Comparison of ENCODE assay signal across 15 cellular contexts in genomic region chr14:22390195-22390594, GRCh38.
"Had no signal": no experiment of that assay in that cellular context is flagged by ENCODE, and none has a peak within 500 bp of the region (broad histone marks: within the 10 kb centered on the region; RNA-seq: fewer than 3 reads in every experiment).

No MANE protein-coding gene starts in this region.

- H3K27me3 Mint-ChIP-seq: activated CD4-positive, alpha-beta T cell treated with anti-CD3 and anti-CD28 coated beads for 36 hours; naive thymus-derived CD4-positive, alpha-beta T cell; T-cell had no signal

- H3K4me3 ChIP-seq: adrenal gland, lung, right atrium auricular region had no signal

- ATAC-seq: activated CD4-positive, alpha-beta T cell treated with anti-CD3 and anti-CD28 coated beads for 36 hours; naive thymus-derived CD4-positive, alpha-beta T cell; T-cell had no signal

- H3K36me3 Mint-ChIP-seq: naive thymus-derived CD4-positive, alpha-beta T cell; T-cell had no signal

- DNase-seq: activated CD4-positive, alpha-beta T cell treated with anti-CD3 and anti-CD28 coated beads for 36 hours; activated naive CD4-positive, alpha-beta T cell treated with anti-CD3 and anti-CD28 coated beads, Interleukin-2, amount 50 U/mL, for 16 hours; adrenal gland; central memory CD4-positive, alpha-beta T cell; cortex of kidney; effector CD8-positive, alpha-beta T cell; hypothalamus; naive thymus-derived CD4-positive, alpha-beta T cell; stimulated activated naive CD4-positive, alpha-beta T cell; T-cell; trophoblast cell; WERI-Rb-1 had no signal

- H3K4me1 Mint-ChIP-seq: activated CD4-positive, alpha-beta T cell treated with anti-CD3 and anti-CD28 coated beads for 36 hours had no signal

- H3K27ac Mint-ChIP-seq: activated CD4-positive, alpha-beta T cell treated with anti-CD3 and anti-CD28 coated beads for 36 hours; activated T-helper 2 cell treated with anti-CD3 and anti-CD28 coated beads, Interferon-gamma antibody, Interleukin-2, Interleukin-4, amounts not matched to agents 10 μg/mL and 5 μg/mL and 100 μg/mL, durations not matched to agents 14 hours and 24 hours and 36 hours; naive thymus-derived CD4-positive, alpha-beta T cell; T-cell had no signal

- H3K27ac ChIP-seq: adrenal gland, right atrium auricular region, WERI-Rb-1 had no signal

- H3K36me3 ChIP-seq: adrenal gland, right atrium auricular region, WERI-Rb-1 had no signal

- H3K9me3 Mint-ChIP-seq: activated T-helper 2 cell treated with anti-CD3 and anti-CD28 coated beads, Interferon-gamma antibody, Interleukin-2, Interleukin-4, amounts not matched to agents 10 μg/mL and 5 μg/mL and 100 μg/mL, durations not matched to agents 14 hours and 24 hours and 36 hours; naive thymus-derived CD4-positive, alpha-beta T cell; T-cell had no signal

- H3K9me3 ChIP-seq: adrenal gland, right atrium auricular region had no signal

- H3K4me3 Mint-ChIP-seq: activated CD4-positive, alpha-beta T cell treated with anti-CD3 and anti-CD28 coated beads for 36 hours; T-cell had no signal

- H3K4me1 ChIP-seq: adrenal gland, right atrium auricular region had no signal
